In genomic region chr22:19997561-19998231, GRCh38 we compare ENCODE assay signal across 1 cellular context.
TF ChIP-seq lines count a peak whose summit lies in the region.

No MANE protein-coding gene starts in this region.

TF ChIP-seq in H1, 55 proteins besides CTCF, POLR2A, EP300 and RAD21:
- TF ChIP-seq SRF (IDR thresholded peaks at IDR 0.05; ENCODE audit: low read depth, low read length) (no peak), USF2 (IDR thresholded peaks at IDR 0.05; ENCODE audit: low read length) (no peak), NANOG (IDR thresholded peaks at IDR 0.05; ENCODE audit: insufficient read depth, low read depth, low read length, poor library complexity, severe bottlenecking) (no peak), PHF8 (conservative IDR thresholded peaks at IDR 0.05; ENCODE audit: low read depth, low read length) (no peak), BRCA1 (IDR thresholded peaks at IDR 0.05; ENCODE audit: low read depth, low read length) (no peak), TAF7 (optimal IDR thresholded peaks at IDR 0.05; ENCODE audit: borderline replicate concordance, low read depth, low read length) (no peak), RBBP5 (IDR thresholded peaks at IDR 0.05; ENCODE audit: borderline replicate concordance, low read depth, low read length) (no peak), GTF2F1 (IDR thresholded peaks at IDR 0.05; ENCODE audit: borderline replicate concordance, low read depth, low read length) (no peak), ATF3 (IDR thresholded peaks at IDR 0.05; ENCODE audit: insufficient read depth, low read depth, low read length) (no peak), SP4 (IDR thresholded peaks at IDR 0.05; ENCODE audit: low read length) (no peak), BCL11A (IDR thresholded peaks at IDR 0.05; ENCODE audit: low read depth in 2 of 2, low read length in 2 of 2) (no peak), KDM1A (IDR thresholded peaks at IDR 0.05; ENCODE audit: borderline replicate concordance, low read length) (no peak), HDAC6 (IDR thresholded peaks at IDR 0.05; ENCODE audit: low read depth, low read length) (no peak), EZH2 (IDR thresholded peaks at IDR 0.05; ENCODE audit: low read depth, low read length, severe bottlenecking) (no peak), SUZ12 (IDR thresholded peaks at IDR 0.05; ENCODE audit: low read length) (no peak)
